Comparison of ENCODE assay signal across 17 cellular contexts in the genomic region with DNA sequence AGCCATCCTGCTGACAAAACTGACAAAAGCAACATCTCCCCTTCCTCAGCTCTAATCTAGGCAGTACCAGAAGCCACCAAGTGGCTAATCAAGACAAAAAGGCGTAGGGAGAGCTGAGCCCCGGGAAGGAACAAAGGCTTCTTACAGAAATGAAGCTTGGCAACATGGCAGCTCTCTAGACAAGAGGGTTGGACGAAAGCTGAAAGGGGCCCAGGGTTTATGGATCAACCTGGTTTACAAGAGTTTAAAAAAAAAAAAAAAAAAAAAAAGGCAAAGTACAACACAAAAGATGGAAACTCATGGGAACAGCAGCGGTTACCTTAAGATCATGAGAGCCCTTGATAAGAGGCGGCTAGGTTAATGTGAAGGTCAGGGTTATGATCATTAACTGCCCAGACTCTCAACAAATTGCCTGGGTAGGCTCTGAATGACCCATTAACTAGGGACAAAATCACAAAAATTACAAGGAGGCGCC. TPM values are rescaled to one million over a fixed set of nuclear protein-coding genes. Genes with fewer than 3 reads are reported as not detected.
A peak's percentile ranks its signal among the peaks of the same experiment; 100 is the strongest.
DNase-seq lines count a peak whose midpoint lies in the region; ATAC-seq, FAIRE-seq and TF ChIP-seq lines count a peak whose summit lies in the region.
"Had no signal": no experiment of that assay in that cellular context is flagged by ENCODE, and none has a peak within 500 bp of the region (broad histone marks: within the 10 kb centered on the region; RNA-seq: fewer than 3 reads in every experiment).

No MANE protein-coding gene starts in this region.

- H3K4me1 ChIP-seq in astrocyte (ENCODE audit: insufficient read depth, low read length) (peaks cover 34% of the 10 kb centered on the region), mesendoderm (ENCODE audit: control insufficient read depth, low read depth, low read length) (no peaks in the 10 kb centered on the region), MM.1S (ENCODE audit: low read length) (no peaks in the 10 kb centered on the region)

- H3K36me3 ChIP-seq in astrocyte (ENCODE audit: insufficient read depth, low read length) (no peaks in the 10 kb centered on the region), mesendoderm (ENCODE audit: control insufficient read depth, insufficient read depth, low read length) (no peaks in the 10 kb centered on the region), MM.1S (replicated peaks; ENCODE audit: insufficient read depth, low read length) (no peaks in the 10 kb centered on the region)

- H3K9me3 Mint-ChIP-seq in natural killer cell treated with Interleukin-12 subunit alpha and Interleukin-12 subunit beta and Interleukin-15 and Interleukin-18, amount 100 ng/mL, for 72 hours: no peaks in the 10 kb centered on the region
- no peaks in the 10 kb centered on the region for H3K9me3 Mint-ChIP-seq in natural killer cell
- H3K9me3 Mint-ChIP-seq in astrocyte (ENCODE audit: unreplicated experiment): no peaks in the 10 kb centered on the region
- no peaks in the 10 kb centered on the region for H3K9me3 Mint-ChIP-seq in type B pancreatic cell
- H3K9me3 Mint-ChIP-seq: CD4-positive, alpha-beta T cell; naive B cell had no signal

- intact Hi-C loops in natural killer cell (cut with micrococcal nuclease): no loop called here

- H4K8ac ChIP-seq in mesendoderm (ENCODE audit: low read depth, low read length): no peak overlapping the region

- no peak overlapping the region for H3K4me2 ChIP-seq in astrocyte (ENCODE audit: low read length)
- no peak overlapping the region for H3K4me2 ChIP-seq in mesendoderm (ENCODE audit: low read length)
- H3K4me2 ChIP-seq in MM.1S (ENCODE audit: low read depth, low read length): no peak overlapping the region

- TF ChIP-seq CTCF in natural killer cell (IDR thresholded peaks at IDR 0.05) (no peak), astrocyte (IDR thresholded peaks at IDR 0.05; ENCODE audit: insufficient read depth, low read depth, low read length) (no peak), type B pancreatic cell (conservative IDR thresholded peaks at IDR 0.05) (no peak), MM.1S (IDR thresholded peaks at IDR 0.05; ENCODE audit: low read length) (no peak)

- H3K27me3 Mint-ChIP-seq in natural killer cell treated with Interleukin-12 subunit alpha and Interleukin-12 subunit beta and Interleukin-15 and Interleukin-18, amount 100 ng/mL, for 72 hours: no peaks in the 10 kb centered on the region
- no peaks in the 10 kb centered on the region for H3K27me3 Mint-ChIP-seq in natural killer cell (ENCODE audit: low read depth in 2 of 2)
- H3K27me3 Mint-ChIP-seq in astrocyte (ENCODE audit: low read depth, unreplicated experiment): no peaks in the 10 kb centered on the region
- H3K27me3 Mint-ChIP-seq in type B pancreatic cell: no peaks in the 10 kb centered on the region
- H3K27me3 Mint-ChIP-seq: CD4-positive, alpha-beta T cell; naive B cell had no signal

- no CpG with 5 or more reads among the region's 6 CpGs for WGBS in mesendoderm (ENCODE audit: extremely low coverage, insufficient coverage, low lambda C conversion rate)

- H3K79me1 ChIP-seq in mesendoderm (ENCODE audit: low read length): peaks cover 19% of the 10 kb centered on the region

- H3K27ac ChIP-seq in astrocyte (ENCODE audit: low read depth, low read length) (no peak overlapping the region), mesendoderm (ENCODE audit: low read depth, low read length) (no peak overlapping the region), MM.1S (ENCODE audit: low read length) (no peak overlapping the region)

- H3K56ac ChIP-seq in mesendoderm (ENCODE audit: low read length): no peak overlapping the region

- H3K79me2 ChIP-seq in astrocyte (ENCODE audit: insufficient read depth, low read length) (peaks cover 99% of the 10 kb centered on the region), mesendoderm (ENCODE audit: control insufficient read depth, insufficient read depth, low read length) (peaks cover 73% of the 10 kb centered on the region), MM.1S (ENCODE audit: low read length) (peaks cover 91% of the 10 kb centered on the region)

- H2BK15ac ChIP-seq in mesendoderm (replicated peaks; ENCODE audit: low read depth): no peak overlapping the region

- H3K4me3 ChIP-seq in astrocyte (ENCODE audit: insufficient read depth, low read depth, low read length) (no peak overlapping the region), mesendoderm (ENCODE audit: low read length) (no peak overlapping the region), MM.1S (ENCODE audit: low read length) (no peak overlapping the region)

- H3K36me3 Mint-ChIP-seq in natural killer cell treated with Interleukin-12 subunit alpha and Interleukin-12 subunit beta and Interleukin-15 and Interleukin-18, amount 100 ng/mL, for 72 hours: peaks cover 1% of the 10 kb centered on the region
- H3K36me3 Mint-ChIP-seq in natural killer cell: no peaks in the 10 kb centered on the region
- peaks cover 10% of the 10 kb centered on the region for H3K36me3 Mint-ChIP-seq in astrocyte (ENCODE audit: low read depth, unreplicated experiment)
- peaks cover 16% of the 10 kb centered on the region for H3K36me3 Mint-ChIP-seq in type B pancreatic cell

- FAIRE-seq in astrocyte (lab: Jason Lieb, UNC): no peak

- H2BK120ac ChIP-seq in mesendoderm (ENCODE audit: low read depth, low read length): no peak overlapping the region

- no peak overlapping the region for H3K4ac ChIP-seq in mesendoderm (ENCODE audit: low read depth, low read length)

- no peak for DNase-seq in natural killer cell treated with Interleukin-12 subunit alpha and Interleukin-12 subunit beta and Interleukin-15 and Interleukin-18, amount 100 ng/mL, for 72 hours (ENCODE audit: low spot score)
- DNase-seq in natural killer cell (no peak), astrocyte (ENCODE audit: low read depth) (no peak), mesendoderm (peak; percentile 41), type B pancreatic cell (ENCODE audit: extremely low spot score, unreplicated experiment) (no peak), SIG-M5 treated with dmso at 0.1 percent for 504 hours (lab: John Stamatoyannopoulos, UW; ENCODE audit: unreplicated experiment) (no peak), MM.1S (no peak)
- DNase-seq: activated CD4-positive, alpha-beta T cell treated with anti-CD3 and anti-CD28 coated beads, Interleukin-2, amount 50 U/mL, for 1 hour; activated CD8-positive, alpha-beta memory T cell treated with anti-CD3 and anti-CD28 coated beads, Interleukin-2, amount 50 U/mL, for 4 hours; activated naive CD4-positive, alpha-beta T cell; CD4-positive, alpha-beta T cell; DMS79; naive B cell; NCI-H1694 treated with DMSO at 0.1 percent for 48 hours; NCI-H446 treated with DMSO at 0.1 percent for 48 hours; stimulated activated CD4-positive, alpha-beta T cell treated with anti-CD3 and anti-CD28 coated beads, Interleukin-12 subunit alpha, Interleukin-12 subunit beta, amount 100 ng/mL, for 4 hours had no signal

- H3K9ac ChIP-seq in astrocyte (ENCODE audit: low read length): no peak overlapping the region
- H3K9ac ChIP-seq in mesendoderm (ENCODE audit: low read length): no peak overlapping the region
- no peak overlapping the region for H3K9ac ChIP-seq in MM.1S (ENCODE audit: low read length)

- no peak overlapping the region for H3K18ac ChIP-seq in mesendoderm (ENCODE audit: low read length)

- no peak overlapping the region for H3K23ac ChIP-seq in mesendoderm (ENCODE audit: low read length)

- H3K27me3 ChIP-seq in astrocyte (ENCODE audit: insufficient read depth, low read length): no peaks in the 10 kb centered on the region
- H3K27me3 ChIP-seq in mesendoderm (ENCODE audit: insufficient read depth, low read length, poor library complexity): no peaks in the 10 kb centered on the region
- H3K27me3 ChIP-seq in MM.1S (replicated peaks; ENCODE audit: insufficient read depth, low read length): no peaks in the 10 kb centered on the region

- H2BK5ac ChIP-seq in mesendoderm (ENCODE audit: low read length): no peak overlapping the region

- H4K5ac ChIP-seq in mesendoderm (ENCODE audit: low read length): no peak overlapping the region

- H2AFZ ChIP-seq in astrocyte (ENCODE audit: low read depth, low read length) (no peak overlapping the region), MM.1S (ENCODE audit: low read length) (no peak overlapping the region)

- peaks cover 38 to 45% of the 10 kb centered on the region in 2 donors for H3K4me1 Mint-ChIP-seq in natural killer cell treated with Interleukin-12 subunit alpha and Interleukin-12 subunit beta and Interleukin-15 and Interleukin-18, amount 100 ng/mL, for 72 hours (ENCODE audit: low read depth in 2 of 2)
- H3K4me1 Mint-ChIP-seq in natural killer cell (peaks cover 26 to 29% of the 10 kb centered on the region in 2 donors), astrocyte (ENCODE audit: low read depth, unreplicated experiment) (peaks cover 16% of the 10 kb centered on the region), type B pancreatic cell (ENCODE audit: unreplicated experiment) (peaks cover 48% of the 10 kb centered on the region)

- ATAC-seq in natural killer cell treated with Interleukin-12 subunit alpha and Interleukin-12 subunit beta and Interleukin-15 and Interleukin-18, amount 100 ng/mL, for 72 hours: no peak
- ATAC-seq in natural killer cell (no peak), GM19395 (IDR thresholded peaks at IDR 0.05; ENCODE audit: unreplicated experiment) (no peak)

- no peaks in the 10 kb centered on the region for H3K9me2 ChIP-seq in MM.1S (replicated peaks; ENCODE audit: insufficient read depth, low read length)

- peak overlapping the region; percentile 73 to 100 for H3K27ac Mint-ChIP-seq in natural killer cell treated with Interleukin-12 subunit alpha and Interleukin-12 subunit beta and Interleukin-15 and Interleukin-18, amount 100 ng/mL, for 72 hours
- H3K27ac Mint-ChIP-seq in natural killer cell: peak overlapping the region in 1 of 2 donors; percentile 36
- peak overlapping the region; percentile 77 for H3K27ac Mint-ChIP-seq in astrocyte (ENCODE audit: unreplicated experiment)
- peak overlapping the region; percentile 99 for H3K27ac Mint-ChIP-seq in type B pancreatic cell

- no peak overlapping the region for H2AK5ac ChIP-seq in mesendoderm (ENCODE audit: low read length)

- H3K4me3 Mint-ChIP-seq in natural killer cell treated with Interleukin-12 subunit alpha and Interleukin-12 subunit beta and Interleukin-15 and Interleukin-18, amount 100 ng/mL, for 72 hours: no peak overlapping the region
- H3K4me3 Mint-ChIP-seq in natural killer cell (no peak overlapping the region), astrocyte (ENCODE audit: unreplicated experiment) (no peak overlapping the region), type B pancreatic cell (no peak overlapping the region)
- H3K4me3 Mint-ChIP-seq: CD4-positive, alpha-beta T cell; naive B cell had no signal

- no peaks in the 10 kb centered on the region for H3F3A ChIP-seq in MM.1S (ENCODE audit: insufficient read depth, low read length)

- H3K9me3 ChIP-seq in astrocyte (ENCODE audit: insufficient read depth, low read depth, low read length) (no peaks in the 10 kb centered on the region), MM.1S (replicated peaks; ENCODE audit: insufficient read depth, low read length) (no peaks in the 10 kb centered on the region)

- H4K20me1 ChIP-seq in astrocyte (ENCODE audit: insufficient read depth, low read length) (peaks cover 72% of the 10 kb centered on the region), MM.1S (ENCODE audit: insufficient read depth, low read length) (no peaks in the 10 kb centered on the region)

RNA-seq across cellular contexts. Expression of gene ZC3H4, which starts 14.0 kb away (rescaled TPM):
- 100 to 1,000 TPM; 150 to 169 TPM for total RNA-seq in natural killer cell treated with Interleukin-12 subunit alpha and Interleukin-12 subunit beta and Interleukin-15 and Interleukin-18, amount 100 ng/mL, for 72 hours
- total RNA-seq in natural killer cell (10 to 100 TPM; 71.2 to 75.3 (median 73.3) TPM), astrocyte (36.6 and 42.3 TPM in 2 replicates), type B pancreatic cell (ENCODE audit: low replicate concordance) (59.9 and 71.4 TPM in 2 replicates)
- polyA plus RNA-seq in mesendoderm (2013, experiment 1 of 2): 40.0 TPM
- 40.7 TPM for polyA plus RNA-seq in mesendoderm (2013, experiment 2 of 2)

RNA-seq across cellular contexts. Expression of gene SAE1, which starts 31.0 kb away (rescaled TPM):
- 100 to 1,000 TPM in 1 of 2 donors, 10 to 100 TPM in 1; 95.6 to 158 TPM for total RNA-seq in natural killer cell treated with Interleukin-12 subunit alpha and Interleukin-12 subunit beta and Interleukin-15 and Interleukin-18, amount 100 ng/mL, for 72 hours
- total RNA-seq in natural killer cell: 10 to 100 TPM; 42.5 to 49.3 (median 46.0) TPM
- total RNA-seq in astrocyte: 107 and 133 TPM in 2 replicates
- 240 TPM for polyA plus RNA-seq in mesendoderm (2013, experiment 1 of 2)
- 241 TPM for polyA plus RNA-seq in mesendoderm (2013, experiment 2 of 2)
- total RNA-seq in type B pancreatic cell (ENCODE audit: low replicate concordance): 102 and 155 TPM in 2 replicates

RNA-seq across cellular contexts. Expression of gene TMEM160, which starts 51.2 kb away (rescaled TPM):
- 10 to 100 TPM; 35.0 to 62.7 TPM for total RNA-seq in natural killer cell treated with Interleukin-12 subunit alpha and Interleukin-12 subunit beta and Interleukin-15 and Interleukin-18, amount 100 ng/mL, for 72 hours
- total RNA-seq in natural killer cell (10 to 100 TPM; 29.1 to 35.5 (median 31.3) TPM), astrocyte (36.5 and 39.9 TPM in 2 replicates), type B pancreatic cell (ENCODE audit: low replicate concordance) (28.4 and 37.3 TPM in 2 replicates)
- polyA plus RNA-seq in mesendoderm (2013, experiment 1 of 2): 40.2 TPM
- 43.4 TPM for polyA plus RNA-seq in mesendoderm (2013, experiment 2 of 2)
